Comparison of ENCODE assay signal across 9 cellular contexts in genomic region chr16:27221576-27222498, GRCh38. TPM values are rescaled to one million over a fixed set of nuclear protein-coding genes. Genes with fewer than 3 reads are reported as not detected.
DNase-seq lines count a peak whose midpoint lies in the region; TF ChIP-seq lines count a peak whose summit lies in the region.
"Had no signal": no experiment of that assay in that cellular context is flagged by ENCODE, and none has a peak within 500 bp of the region (broad histone marks: within the 10 kb centered on the region; RNA-seq: fewer than 3 reads in every experiment).

No MANE protein-coding gene starts in this region.

- no peak overlapping the region for H2AFZ ChIP-seq in hepatocyte
- H2AFZ ChIP-seq in smooth muscle cell (ENCODE audit: low read depth): no peak overlapping the region

- H3K27ac ChIP-seq in hepatocyte (peak overlapping the region; percentile 30), smooth muscle cell (ENCODE audit: low read depth) (peak overlapping the region; percentile 49)

- H3K4me2 ChIP-seq in hepatocyte (no peak overlapping the region), smooth muscle cell (peak overlapping the region; percentile 51)

- no peaks in the 10 kb centered on the region for H3K9me2 ChIP-seq in hepatocyte (replicated peaks; ENCODE audit: insufficient read depth)

- H3K36me3 ChIP-seq in adipocyte (ENCODE audit: control insufficient read depth, insufficient read depth, low read length, severe bottlenecking): no peaks in the 10 kb centered on the region
- no peaks in the 10 kb centered on the region for H3K36me3 ChIP-seq in hepatocyte (replicated peaks; ENCODE audit: insufficient read depth, low read depth)
- no peaks in the 10 kb centered on the region for H3K36me3 ChIP-seq in smooth muscle cell (ENCODE audit: low read depth)

- H3K4me3 ChIP-seq in adipocyte (ENCODE audit: low read length) (peak overlapping the region; percentile 56), hepatocyte (no peak overlapping the region), smooth muscle cell (no peak overlapping the region)

- H3K9me3 ChIP-seq in adipocyte (ENCODE audit: control insufficient read depth, low read length): no peaks in the 10 kb centered on the region
- no peaks in the 10 kb centered on the region for H3K9me3 ChIP-seq in hepatocyte (ENCODE audit: low read depth)
- no peaks in the 10 kb centered on the region for H3K9me3 ChIP-seq in smooth muscle cell (replicated peaks; ENCODE audit: low read depth)

- H4K20me1 ChIP-seq in hepatocyte (ENCODE audit: insufficient read depth, poor library complexity, severe bottlenecking) (no peaks in the 10 kb centered on the region), smooth muscle cell (ENCODE audit: low read depth) (no peaks in the 10 kb centered on the region)

- TF ChIP-seq CTCF in hepatocyte (IDR thresholded peaks at IDR 0.05; ENCODE audit: poor library complexity) (no peak), smooth muscle cell (IDR thresholded peaks at IDR 0.05; ENCODE audit: borderline replicate concordance, insufficient read depth, poor library complexity, severe bottlenecking) (no peak)

- 75% methylated on average over 14 of the region's 14 CpGs for WGBS in hepatocyte (ENCODE audit: low lambda C conversion rate, missing lambda C conversion rate)
- whole genome bisulfite sequencing in smooth muscle cell (ENCODE audit: low lambda C conversion rate): 54% methylated on average over 14 of the region's 14 CpGs

- H3K79me2 ChIP-seq in hepatocyte (no peaks in the 10 kb centered on the region), smooth muscle cell (ENCODE audit: low read depth) (no peaks in the 10 kb centered on the region)

- DNase-seq in GM04504 (ENCODE audit: low read depth) (peak; percentile 85), adipocyte (ENCODE audit: low read depth) (peak; percentile 19), hepatocyte (ENCODE audit: low spot score) (no peak), smooth muscle cell (lab: John Stamatoyannopoulos, UW; ENCODE audit: unreplicated experiment) (peak; percentile 47), NCI-H69 (lab: John Stamatoyannopoulos, UW) (no peak), HCEC 1CT (no peak), cerebellar cortex (ENCODE audit: low spot score) (no peak)
- DNase-seq: activated CD4-positive, CD25-positive, alpha-beta regulatory T cell; Karpas-422 had no signal

- H3K4me1 ChIP-seq in adipocyte (ENCODE audit: control insufficient read depth, insufficient read depth, low read length) (peaks cover 25% of the 10 kb centered on the region), hepatocyte (ENCODE audit: insufficient read depth) (peaks cover 4% of the 10 kb centered on the region), smooth muscle cell (ENCODE audit: low read depth) (no peaks in the 10 kb centered on the region)

- H3K9ac ChIP-seq in adipocyte (ENCODE audit: low read length) (peak overlapping the region; percentile 59), smooth muscle cell (ENCODE audit: low read depth) (peak overlapping the region; percentile 34)

- no peaks in the 10 kb centered on the region for H3F3A ChIP-seq in smooth muscle cell (ENCODE audit: low read depth)

- H3K27me3 ChIP-seq in adipocyte (replicated peaks; ENCODE audit: control insufficient read depth, insufficient read depth, low read length): no peaks in the 10 kb centered on the region
- no peaks in the 10 kb centered on the region for H3K27me3 ChIP-seq in hepatocyte
- H3K27me3 ChIP-seq in smooth muscle cell (ENCODE audit: low read depth): no peaks in the 10 kb centered on the region

RNA-seq across cellular contexts. Expression of gene KDM8, which starts 18.5 kb away (rescaled TPM):
- total RNA-seq in hepatocyte (7.2 and 11.5 TPM in 2 replicates), smooth muscle cell (0.81 and 2.6 TPM in 2 replicates)
- polyA plus RNA-seq in hepatocyte (5.6 and 9.7 TPM in 2 replicates), smooth muscle cell (3.1 and 3.5 TPM in 2 replicates)

RNA-seq across cellular contexts. Expression of gene NSMCE1, which starts 46.7 kb away (rescaled TPM):
- total RNA-seq in hepatocyte (35.0 and 40.8 TPM in 2 replicates), smooth muscle cell (35.7 and 36.9 TPM in 2 replicates)
- polyA plus RNA-seq in hepatocyte (58.2 and 66.3 TPM in 2 replicates), smooth muscle cell (59.1 and 61.2 TPM in 2 replicates)

Comparison
In these comparisons a context has a peak if more than half of its experiments do, and no peak if none do; other contexts are left out.
1. DNase-seq: peak in GM04504 (single experiment), adipocyte (single experiment) and smooth muscle cell (single experiment); none in hepatocyte (single experiment), NCI-H69 (single experiment), HCEC 1CT (single experiment) and cerebellar cortex (single experiment).